25 cellular contexts compared by ENCODE assay signal in the genomic region with DNA sequence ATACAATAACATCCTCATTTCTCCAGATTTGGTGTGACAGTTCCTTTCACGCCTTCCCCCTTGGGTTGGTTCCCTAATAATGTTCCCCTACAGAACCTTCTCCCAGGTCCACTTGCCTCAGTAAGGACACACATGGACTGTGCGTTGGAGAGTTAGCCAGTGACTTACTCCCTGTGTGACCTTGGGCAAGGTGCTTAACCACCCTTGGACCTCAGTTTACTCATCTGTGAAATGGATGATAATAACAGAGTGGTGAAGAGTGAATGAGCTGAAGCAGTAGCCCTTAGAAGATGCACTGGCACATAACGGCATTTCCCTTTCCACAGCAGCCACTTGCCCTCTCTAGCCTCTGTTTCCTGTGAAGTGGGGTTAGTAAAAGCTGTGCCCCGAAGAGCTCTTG.
DNase-seq lines count a peak whose midpoint lies in the region; ATAC-seq, FAIRE-seq and TF ChIP-seq lines count a peak whose summit lies in the region.
"Had no signal": no experiment of that assay in that cellular context is flagged by ENCODE, and none has a peak within 500 bp of the region (broad histone marks: within the 10 kb centered on the region; RNA-seq: fewer than 3 reads in every experiment).

No MANE protein-coding gene starts in this region.

- no peak overlapping the region for H3K23ac ChIP-seq in IMR-90 (ENCODE audit: low read depth, low read length)
- H3K23ac ChIP-seq in neuronal stem cell (ENCODE audit: low read depth, low read length, poor library complexity): no peak overlapping the region

- H3K4me1 ChIP-seq in IMR-90 (ENCODE audit: control insufficient read depth, insufficient read depth, low read length): peaks cover 7% of the 10 kb centered on the region; the same call in 1 of the 2 replicates
- no peaks in the 10 kb centered on the region for H3K4me1 ChIP-seq in neuronal stem cell (ENCODE audit: control insufficient read depth in 2 of 2, insufficient read depth in 1 of 2, low read depth in 1 of 2, low read length in 2 of 2)

- no peaks in the 10 kb centered on the region for H3K9me3 Mint-ChIP-seq in activated T-helper 2 cell treated with anti-CD3 and anti-CD28 coated beads, Interferon-gamma antibody, Interleukin-2, Interleukin-4, amounts not matched to agents 10 μg/mL and 5 μg/mL and 100 μg/mL, durations not matched to agents 14 hours and 24 hours and 36 hours

- H4K5ac ChIP-seq in IMR-90 (ENCODE audit: low read depth, low read length): no peak overlapping the region

- intact Hi-C loops in IMR-90 (cut with micrococcal nuclease) (no loop called here), lower leg skin (cut with DNase I; ENCODE audit: low total_unique reads) (no loop called here)
- intact Hi-C loops in activated T-helper 2 cell treated with anti-CD3 and anti-CD28 coated beads, Interferon-gamma antibody, Interleukin-2, Interleukin-4, amounts not matched to agents 10 μg/mL and 5 μg/mL and 100 μg/mL, durations not matched to agents 14 hours and 24 hours and 36 hours (cut with micrococcal nuclease): no loop called here

- H3K27ac Mint-ChIP-seq in activated T-helper 2 cell treated with anti-CD3 and anti-CD28 coated beads, Interferon-gamma antibody, Interleukin-2, Interleukin-4, amounts not matched to agents 10 μg/mL and 5 μg/mL and 100 μg/mL, durations not matched to agents 14 hours and 24 hours and 36 hours: no peak overlapping the region

- H3K4me3 ChIP-seq in IMR-90 (ENCODE audit: insufficient read depth, low read depth, low read length) (no peak overlapping the region), bronchial epithelial cell (ENCODE audit: low read depth, low read length) (no peak overlapping the region), neuronal stem cell (ENCODE audit: low read length in 2 of 2) (no peak overlapping the region), lower leg skin (ENCODE audit: low read depth, poor library complexity, severe bottlenecking) (no peak overlapping the region)
- H3K4me3 ChIP-seq: GM12878, SJSA1 had no signal

- H4K8ac ChIP-seq in IMR-90 (ENCODE audit: low read depth in 2 of 2, low read length in 2 of 2): peak overlapping the region in 1 of 2 experiments; percentile 29; a peak in 2 of 4 replicates
- no peak overlapping the region for H4K8ac ChIP-seq in neuronal stem cell (ENCODE audit: low read depth, low read length)

- H2BK20ac ChIP-seq in IMR-90 (ENCODE audit: low read depth, low read length): peak overlapping the region; percentile 26

- CTCF ChIA-PET in IMR-90 (lab: Yijun Ruan, JAX): no interaction called here

- no peak overlapping the region for H3K56ac ChIP-seq in IMR-90 (ENCODE audit: extremely low read depth, insufficient read depth, low read length)

- no peaks in the 10 kb centered on the region for H4K20me1 ChIP-seq in IMR-90 (ENCODE audit: insufficient read depth, low read length)

- no peaks in the 10 kb centered on the region for H3K9me3 ChIP-seq in IMR-90 (ENCODE audit: control insufficient read depth, insufficient read depth, low read length)
- H3K9me3 ChIP-seq in neuronal stem cell (replicated peaks in 1 of 2; ENCODE audit: control insufficient read depth in 2 of 2, insufficient read depth in 1 of 2, low read depth in 1 of 2, low read length in 2 of 2): peaks cover 0 to under 1% of the 10 kb centered on the region in 2 donors
- H3K9me3 ChIP-seq: SJSA1 had no signal

- H3K14ac ChIP-seq in IMR-90 (replicated peaks; ENCODE audit: low read depth, low read length) (peak overlapping the region; percentile 42; the same call in 1 of the 2 replicates), neuronal stem cell (ENCODE audit: low read length) (no peak overlapping the region)

- H2AFZ ChIP-seq in IMR-90 (replicated peaks; ENCODE audit: low read length, poor library complexity): no peak overlapping the region
- H2AFZ ChIP-seq in neuronal stem cell (ENCODE audit: low read length): no peak overlapping the region

- H2AK5ac ChIP-seq in IMR-90 (ENCODE audit: low read depth, low read length) (peak overlapping the region; percentile 84), neuronal stem cell (ENCODE audit: low read depth, low read length) (no peak overlapping the region)

- DNase-seq in IMR-90: no peak
- no peak for DNase-seq in bronchial epithelial cell (ENCODE audit: low read depth)
- no peak for DNase-seq in neuronal stem cell (ENCODE audit: low spot score)
- DNase-seq in NCI-H446 treated with DMSO at 0.1 percent for 48 hours (lab: John Stamatoyannopoulos, UW): no peak
- no peak for DNase-seq in lower leg skin (ENCODE audit: low spot score in 2 of 2)
- DNase-seq in activated T-helper 2 cell treated with anti-CD3 and anti-CD28 coated beads, Interferon-gamma antibody, Interleukin-2, Interleukin-4, amounts not matched to agents 10 μg/mL and 5 μg/mL and 100 μg/mL, durations not matched to agents 14 hours and 24 hours and 36 hours (ENCODE audit: low spot score): no peak
- DNase-seq: C1 segment of cervical spinal cord; CD4-positive, alpha-beta memory T cell; DMS 273 treated with DMSO at 0.1 percent for 48 hours; DMS79; GDM1; KBM-7; MV-4-11; NCI-H1105; NCI-H1436 treated with DMSO at 0.1 percent for 48 hours; NCI-H187 treated with DMSO at 0.1 percent for 48 hours; NCI-H345; NCI-H524 treated with DMSO at 0.1 percent for 48 hours; NCI-H774; NK-92 treated with Interleukin-12 subunit alpha and Interleukin-12 subunit beta, amount 100 ng/mL, for 24 hours; Right ventricle myocardium superior had no signal

- H3K4me3 Mint-ChIP-seq in activated T-helper 2 cell treated with anti-CD3 and anti-CD28 coated beads, Interferon-gamma antibody, Interleukin-2, Interleukin-4, amounts not matched to agents 10 μg/mL and 5 μg/mL and 100 μg/mL, durations not matched to agents 14 hours and 24 hours and 36 hours (ENCODE audit: low read depth): no peak overlapping the region
- H3K4me3 Mint-ChIP-seq: CD4-positive, alpha-beta memory T cell had no signal

- peak overlapping the region; percentile 60 for H4K91ac ChIP-seq in IMR-90 (ENCODE audit: insufficient read depth, low read depth, low read length)
- H4K91ac ChIP-seq in neuronal stem cell (ENCODE audit: low read depth, low read length, poor library complexity): peak overlapping the region; percentile 15

- no peaks in the 10 kb centered on the region for H3K36me3 Mint-ChIP-seq in activated T-helper 2 cell treated with anti-CD3 and anti-CD28 coated beads, Interferon-gamma antibody, Interleukin-2, Interleukin-4, amounts not matched to agents 10 μg/mL and 5 μg/mL and 100 μg/mL, durations not matched to agents 14 hours and 24 hours and 36 hours (ENCODE audit: low read depth)
- H3K36me3 Mint-ChIP-seq: CD4-positive, alpha-beta memory T cell had no signal

- peak; percentile 60 for FAIRE-seq in bronchial epithelial cell (lab: Jason Lieb, UNC)
- FAIRE-seq: GM12878 had no signal

- in situ Hi-C loops in IMR-90 (cut with MboI; ENCODE audit: low sequenced_read_pairs): no loop called here

- BruUV-seq in IMR-90 (replicated peaks; lab: Mats Ljungman, UMichigan): no TSS peak

- peak overlapping the region; percentile 59 for H3K4ac ChIP-seq in IMR-90 (ENCODE audit: low read depth, low read length)
- no peak overlapping the region for H3K4ac ChIP-seq in neuronal stem cell (ENCODE audit: low read length)

- no peak overlapping the region for H2AK9ac ChIP-seq in IMR-90 (replicated peaks; ENCODE audit: low read depth, low read length, poor library complexity)

- H2BK15ac ChIP-seq in IMR-90 (ENCODE audit: low read depth, low read length) (peak overlapping the region; percentile 72; the same call in 2 of the 3 replicates), neuronal stem cell (ENCODE audit: low read length) (no peak overlapping the region)

- no peaks in the 10 kb centered on the region for H3K27me3 Mint-ChIP-seq in activated T-helper 2 cell treated with anti-CD3 and anti-CD28 coated beads, Interferon-gamma antibody, Interleukin-2, Interleukin-4, amounts not matched to agents 10 μg/mL and 5 μg/mL and 100 μg/mL, durations not matched to agents 14 hours and 24 hours and 36 hours (ENCODE audit: low read depth)

- H3K9me1 ChIP-seq in IMR-90 (ENCODE audit: insufficient read depth, low read length): peaks cover 11% of the 10 kb centered on the region; the same call in 1 of the 2 replicates

- POLR2A ChIA-PET in IMR-90 (lab: Charles Lee; ENCODE audit: unreplicated experiment): no interaction called here

- H3K27me3 ChIP-seq in IMR-90 (ENCODE audit: control insufficient read depth, insufficient read depth, low read length) (no peaks in the 10 kb centered on the region), bronchial epithelial cell (ENCODE audit: control insufficient read depth, insufficient read depth, low read length) (no peaks in the 10 kb centered on the region), neuronal stem cell (ENCODE audit: control insufficient read depth in 3 of 3, insufficient read depth in 3 of 3, low read depth in 1 of 3, low read length in 3 of 3) (no peaks in the 10 kb centered on the region)
- H3K27me3 ChIP-seq: SJSA1 had no signal

- WGBS in IMR-90 (ENCODE audit: extremely low coverage in 2 of 2, insufficient read length in 1 of 2), 2 experiments: 100% methylated on average over 2 of the region's 4 CpGs; no CpG with 5 or more reads in 1 of the 2 experiments
- WGBS in neuronal stem cell (ENCODE audit: extremely low coverage in 2 of 2, insufficient read length in 2 of 2, insufficient replicate concordance in 1 of 2), 2 donors: no CpG with 5 or more reads among the region's 4 CpGs
- WGBS in lower leg skin, 2 donors: 93 to 97% methylated on average over 4 of the region's 4 CpGs

- no peaks in the 10 kb centered on the region for H3K36me3 ChIP-seq in IMR-90 (ENCODE audit: control insufficient read depth, insufficient read depth, low read length)
- no peaks in the 10 kb centered on the region for H3K36me3 ChIP-seq in bronchial epithelial cell (ENCODE audit: control insufficient read depth, insufficient read depth, low read length)
- no peaks in the 10 kb centered on the region for H3K36me3 ChIP-seq in neuronal stem cell (replicated peaks in 1 of 2; ENCODE audit: control insufficient read depth in 2 of 2, insufficient read depth in 2 of 2, low read length in 2 of 2)
- H3K36me3 ChIP-seq: SJSA1 had no signal

- no peak for TF ChIP-seq POLR2A in IMR-90 (IDR thresholded peaks at IDR 0.05; ENCODE audit: low read depth, low read length)
- TF ChIP-seq POLR2A in lower leg skin (IDR thresholded peaks at IDR 0.05): no peak

- TF ChIP-seq RAD21 in IMR-90 (IDR thresholded peaks at IDR 0.05; ENCODE audit: low read length): no peak

- dilution Hi-C loops in IMR-90 (cut with HindIII; ENCODE audit: low sequenced_read_pairs, unreplicated experiment): no loop called here

- H3K4me2 ChIP-seq in IMR-90 (ENCODE audit: low read depth, low read length): no peak overlapping the region
- H3K4me2 ChIP-seq in neuronal stem cell (ENCODE audit: insufficient read depth, low read length, poor library complexity, severe bottlenecking): no peak overlapping the region

- no peak overlapping the region for H2BK12ac ChIP-seq in neuronal stem cell (ENCODE audit: low read length)

- H3K79me1 ChIP-seq in IMR-90 (ENCODE audit: low read depth in 1 of 2, low read length in 2 of 2): no peaks in the 10 kb centered on the region
- no peaks in the 10 kb centered on the region for H3K79me1 ChIP-seq in neuronal stem cell (ENCODE audit: low read depth, low read length)

- H2BK120ac ChIP-seq in IMR-90 (ENCODE audit: low read depth, low read length): peak overlapping the region; percentile 79
- H2BK120ac ChIP-seq in neuronal stem cell (ENCODE audit: low read depth, low read length): no peak overlapping the region

- H3K4me1 Mint-ChIP-seq in activated T-helper 2 cell treated with anti-CD3 and anti-CD28 coated beads, Interferon-gamma antibody, Interleukin-2, Interleukin-4, amounts not matched to agents 10 μg/mL and 5 μg/mL and 100 μg/mL, durations not matched to agents 14 hours and 24 hours and 36 hours (ENCODE audit: low read depth): no peaks in the 10 kb centered on the region
- H3K4me1 Mint-ChIP-seq: CD4-positive, alpha-beta memory T cell had no signal

- TF ChIP-seq CTCF in IMR-90 (conservative IDR thresholded peaks at IDR 0.05; ENCODE audit: low read depth, low read length) (no peak), bronchial epithelial cell (IDR thresholded peaks at IDR 0.05; ENCODE audit: insufficient read depth, low read length, severe bottlenecking) (no peak), lower leg skin (IDR thresholded peaks at IDR 0.05) (no peak)

- H2BK5ac ChIP-seq in IMR-90 (ENCODE audit: low read depth, low read length, poor library complexity, severe bottlenecking): no peak overlapping the region
- H2BK5ac ChIP-seq in neuronal stem cell (ENCODE audit: low read length): no peak overlapping the region

- ATAC-seq in IMR-90 (ENCODE audit: low read depth) (no peak), GM19328 (IDR thresholded peaks at IDR 0.05; ENCODE audit: unreplicated experiment) (no peak)
- ATAC-seq: GM12878 had no signal

- 0 out of 2 replicates have a peak overlapping the region, but pooled peaks have one; percentile 0 for H3K18ac ChIP-seq in IMR-90 (ENCODE audit: low read depth, low read length)
- H3K18ac ChIP-seq in neuronal stem cell (ENCODE audit: low read length): no peak overlapping the region

- H3K9ac ChIP-seq in IMR-90 (ENCODE audit: low read depth, low read length) (no peak overlapping the region), neuronal stem cell (ENCODE audit: low read depth, low read length, poor library complexity) (no peak overlapping the region)

- H3K27ac ChIP-seq in IMR-90 (ENCODE audit: insufficient read depth, low read length) (no peak overlapping the region), neuronal stem cell (replicated peaks; ENCODE audit: low read length) (no peak overlapping the region)
- H3K27ac ChIP-seq: HL-60 had no signal
